In genomic region chr17:58352843-58353719, GRCh38 we compare ENCODE assay signal across 8 cellular contexts. TPM values are rescaled to one million over a fixed set of nuclear protein-coding genes. Genes with fewer than 3 reads are reported as not detected.
DNase-seq lines count a peak whose midpoint lies in the region; ATAC-seq, FAIRE-seq and TF ChIP-seq lines count a peak whose summit lies in the region.

No MANE protein-coding gene starts in this region.

- DNase-seq in Ammon's horn (ENCODE audit: low spot score) (peak; percentile 40), H54 (ENCODE audit: insufficient read length, low spot score) (no peak), SKM-1 (lab: John Stamatoyannopoulos, UW; ENCODE audit: unreplicated experiment) (peak; percentile 44), dermis microvascular lymphatic vessel endothelial cell (ENCODE audit: low read depth in 2 of 2) (peak; percentile 38 to 56), lung microvascular endothelial cell (ENCODE audit: low read depth in 2 of 2) (peak; percentile 51 to 73), thyroid gland (peak; percentile 46 to 48), DMS114 treated with DMSO at 0.1 percent for 48 hours (lab: John Stamatoyannopoulos, UW; ENCODE audit: unreplicated experiment) (no peak)

- FAIRE-seq in H54 (lab: Jason Lieb, UNC), result no peak

- no peaks in the 10 kb centered on the region for H3K9me3 ChIP-seq in thyroid gland

- ATAC-seq in GM18868 (IDR thresholded peaks at IDR 0.05; ENCODE audit: unreplicated experiment), result no peak

- H3K36me3 ChIP-seq in thyroid gland, result peaks cover 23 to 25% of the 10 kb centered on the region in 2 donors

- H3K4me3 ChIP-seq in thyroid gland (replicated peaks in 1 of 3), result peak overlapping the region; percentile 19 to 98 (median 84)

- H3K4me1 ChIP-seq in thyroid gland, result peaks cover 11 to 14% of the 10 kb centered on the region in 2 donors

- no peaks in the 10 kb centered on the region for H3K27me3 ChIP-seq in thyroid gland

- TF ChIP-seq POLR2A in H54 (IDR thresholded peaks at IDR 0.05; ENCODE audit: low read depth, low read length), result peak; percentile 24; the same call in 1 of the 2 replicates
- peak in 1 of 2 donors; percentile 44 for TF ChIP-seq POLR2A in thyroid gland (IDR thresholded peaks at IDR 0.05)

- peak overlapping the region; percentile 42 to 87 (median 78) for H3K27ac ChIP-seq in thyroid gland

- WGBS in thyroid gland, 2 donors, result 25% methylated on average over 17 of the region's 17 CpGs

- no peak for TF ChIP-seq CTCF in thyroid gland (IDR thresholded peaks at IDR 0.05)

- intact Hi-C loops in thyroid gland (cut with DNase I), result loop anchor here (10.0 kb wide), 1 partner anchor 62 kb away; the partner anchor contains the start of gene RNF43

RNA-seq across cellular contexts. Expression of gene SUPT4H1, which starts 1.1 kb away (rescaled TPM):
- total RNA-seq in dermis microvascular lymphatic vessel endothelial cell, result 49.8 and 56.8 TPM in 2 replicates
- total RNA-seq in lung microvascular endothelial cell, result 50.8 and 55.0 TPM in 2 replicates
- 10 to 100 TPM; 38.2 to 56.3 (median 44.2) TPM for total RNA-seq in thyroid gland

RNA-seq across cellular contexts. Expression of gene TSPOAP1, which starts 24.5 kb away (rescaled TPM):
- total RNA-seq in dermis microvascular lymphatic vessel endothelial cell (0.13 TPM in 1 of 2 replicates, not detected in the other), lung microvascular endothelial cell (under 0.01 TPM in 1 of 2 replicates, not detected in the other), thyroid gland (10 to 100 TPM; 19.5 to 35.4 (median 22.1) TPM)

Comparison
In these comparisons a context has a peak if more than half of its experiments do, and no peak if none do; other contexts are left out.
1. DNase-seq: peak in Ammon's horn (single experiment), SKM-1 (single experiment), dermis microvascular lymphatic vessel endothelial cell (2 of 2), lung microvascular endothelial cell (2 of 2) and thyroid gland (2 of 2); none in H54 (single experiment) and DMS114 treated with DMSO at 0.1 percent for 48 hours (single experiment).
2. RNA of gene TSPOAP1, which starts 24.5 kb away (total RNA-seq): 19.5 to 35.4 TPM in thyroid gland; 0.13 TPM in dermis microvascular lymphatic vessel endothelial cell and under 0.01 TPM in lung microvascular endothelial cell; every median in the first group is over 10 times any median in the second.